10 cellular contexts compared by ENCODE assay signal in genomic region chr20:26209171-26209941, GRCh38.
DNase-seq lines count a peak whose midpoint lies in the region; ATAC-seq and TF ChIP-seq lines count a peak whose summit lies in the region.
"Had no signal": no experiment of that assay in that cellular context is flagged by ENCODE, and none has a peak within 500 bp of the region (broad histone marks: within the 10 kb centered on the region; RNA-seq: fewer than 3 reads in every experiment).

No MANE protein-coding gene starts in this region.

- no peaks in the 10 kb centered on the region for H3K36me3 ChIP-seq in brain microvascular endothelial cell (replicated peaks)
- H3K36me3 ChIP-seq in naive thymus-derived CD4-positive, alpha-beta T cell (ENCODE audit: control insufficient read depth in 2 of 3, insufficient read depth in 3 of 3, low read length in 3 of 3) = no peaks in the 10 kb centered on the region
- H3K36me3 ChIP-seq: prostate gland had no signal

- ATAC-seq in T-cell (replicated peaks in 1 of 4) = peak in 1 of 4 experiments; percentile 10
- ATAC-seq in naive thymus-derived CD4-positive, alpha-beta T cell = no peak

- DNase-seq in AG09319 (ENCODE audit: extremely low read depth, low read depth) (peak; percentile 18), T-cell (peak in 14 of 34 experiments; percentile 0 to 16 (median 3)), brain microvascular endothelial cell (no peak), kidney tubule cell (ENCODE audit: low spot score) (no peak), NCI-H69 (lab: John Stamatoyannopoulos, UW) (no peak), H4 (ENCODE audit: low spot score) (no peak), SHP77 treated with DMSO at 0.1 percent for 48 hours (lab: John Stamatoyannopoulos, UW) (no peak)
- peak in 7 of 9 donors; percentile 4 to 30 (median 12) for DNase-seq in naive thymus-derived CD4-positive, alpha-beta T cell

- in situ Hi-C loops in brain microvascular endothelial cell (cut with HindIII; ENCODE audit: low pct_ligation_motif_present, low sequenced_read_pairs) = no loop called here

- H3K27ac ChIP-seq in brain microvascular endothelial cell = no peak overlapping the region
- peak overlapping the region; percentile 65 for H3K27ac ChIP-seq in naive thymus-derived CD4-positive, alpha-beta T cell (ENCODE audit: low read depth, low read length)
- H3K27ac ChIP-seq: KMS-11, prostate gland had no signal

- intact Hi-C loops in naive thymus-derived CD4-positive, alpha-beta T cell (cut with micrococcal nuclease) = loop anchor here in 1 of 2 donors (2.0 to 5.0 kb wide), 3 partner anchors 69 to 1217 kb away; partner anchors contain the start of gene APMAP

- TF ChIP-seq CTCF in AG09319 (IDR thresholded peaks at IDR 0.05; ENCODE audit: low read depth, low read length) (no peak), brain microvascular endothelial cell (IDR thresholded peaks at IDR 0.05; ENCODE audit: low read depth, low read length, missing control alignments) (no peak)

- peak overlapping the region; percentile 35 to 77 (median 44) for H3K4me3 Mint-ChIP-seq in T-cell
- H3K4me3 Mint-ChIP-seq in naive thymus-derived CD4-positive, alpha-beta T cell = peak overlapping the region; percentile 45 to 87 (median 76)

- peaks cover 14 to 25% of the 10 kb centered on the region in 2 donors for H3K27me3 Mint-ChIP-seq in T-cell
- peaks cover 0 to 21% (median 10%) of the 10 kb centered on the region in 5 donors for H3K27me3 Mint-ChIP-seq in naive thymus-derived CD4-positive, alpha-beta T cell

- no peaks in the 10 kb centered on the region for H3K9me3 ChIP-seq in naive thymus-derived CD4-positive, alpha-beta T cell (ENCODE audit: control insufficient read depth in 2 of 3, low read length in 3 of 3)
- H3K9me3 ChIP-seq: prostate gland had no signal

- peaks cover 5 to 31% (median 12%) of the 10 kb centered on the region in 3 donors for H3K4me1 Mint-ChIP-seq in T-cell
- peaks cover 7 to 48% (median 39%) of the 10 kb centered on the region in 7 donors for H3K4me1 Mint-ChIP-seq in naive thymus-derived CD4-positive, alpha-beta T cell

- CTCF ChIA-PET in T-cell (lab: Charles Lee) = no interaction called here
- CTCF ChIA-PET in naive thymus-derived CD4-positive, alpha-beta T cell (lab: Charles Lee) = no interaction called here

- peak overlapping the region; percentile 38 for H3K4me3 ChIP-seq in brain microvascular endothelial cell (ENCODE audit: low read depth, low read length)
- peak overlapping the region; percentile 46 for H3K4me3 ChIP-seq in naive thymus-derived CD4-positive, alpha-beta T cell (ENCODE audit: low read length)

- peaks cover 26% of the 10 kb centered on the region for H3K27me3 ChIP-seq in brain microvascular endothelial cell (replicated peaks)
- no peaks in the 10 kb centered on the region for H3K27me3 ChIP-seq in naive thymus-derived CD4-positive, alpha-beta T cell (ENCODE audit: control insufficient read depth in 2 of 2, insufficient read depth in 2 of 2, low read length in 2 of 2)

- peaks cover 5% of the 10 kb centered on the region for H3K36me3 Mint-ChIP-seq in T-cell
- H3K36me3 Mint-ChIP-seq in naive thymus-derived CD4-positive, alpha-beta T cell = peaks cover 2 to 10% (median 4%) of the 10 kb centered on the region in 5 donors

- POLR2A ChIA-PET in T-cell (lab: Charles Lee) = interaction anchor here in 1 of 2 donors (0.6 kb wide), 1 partner anchor 103 kb away, joined by 4 read pairs; no protein-coding TSS in a partner anchor
- POLR2A ChIA-PET in naive thymus-derived CD4-positive, alpha-beta T cell (lab: Charles Lee) = no interaction called here

- peak overlapping the region; percentile 10 to 46 for H3K27ac Mint-ChIP-seq in T-cell
- peak overlapping the region; percentile 4 to 80 (median 52) for H3K27ac Mint-ChIP-seq in naive thymus-derived CD4-positive, alpha-beta T cell

- H3K9me3 Mint-ChIP-seq in T-cell = peaks cover 0 to 13% (median 0%) of the 10 kb centered on the region in 3 donors
- peaks cover 0 to 34% (median 2%) of the 10 kb centered on the region in 11 donors for H3K9me3 Mint-ChIP-seq in naive thymus-derived CD4-positive, alpha-beta T cell

- H3K4me1 ChIP-seq in naive thymus-derived CD4-positive, alpha-beta T cell (ENCODE audit: control insufficient read depth in 2 of 2, insufficient read depth in 2 of 2, low read length in 2 of 2) = no peaks in the 10 kb centered on the region
- H3K4me1 ChIP-seq: prostate gland had no signal

Comparison
In these comparisons a context has a peak if more than half of its experiments do, and no peak if none do; other contexts are left out.
1. DNase-seq: peak in AG09319 (single experiment) and naive thymus-derived CD4-positive, alpha-beta T cell (7 of 9); none in brain microvascular endothelial cell (single experiment), kidney tubule cell (single experiment), NCI-H69 (single experiment), H4 (single experiment) and SHP77 treated with DMSO at 0.1 percent for 48 hours (single experiment).